Comparison of ENCODE assay signal across 16 cellular contexts in genomic region chr3:9347887-9348286, GRCh38. TPM values are rescaled to one million over a fixed set of nuclear protein-coding genes. Genes with fewer than 3 reads are reported as not detected.
A peak's percentile ranks its signal among the peaks of the same experiment; 100 is the strongest.
DNase-seq lines count a peak whose midpoint lies in the region; ATAC-seq and TF ChIP-seq lines count a peak whose summit lies in the region.
"Had no signal": no experiment of that assay in that cellular context is flagged by ENCODE, and none has a peak within 500 bp of the region (broad histone marks: within the 10 kb centered on the region; RNA-seq: fewer than 3 reads in every experiment).

No MANE protein-coding gene starts in this region.

- no peaks in the 10 kb centered on the region for H3K9me3 ChIP-seq in skeletal muscle satellite cell (replicated peaks; ENCODE audit: low read length)
- H3K9me3 ChIP-seq: right atrium auricular region had no signal

- ATAC-seq in HG03025 (IDR thresholded peaks at IDR 0.05; ENCODE audit: low FRiP score, unreplicated experiment), result no peak
- ATAC-seq in HG03469 (IDR thresholded peaks at IDR 0.05; ENCODE audit: unreplicated experiment), result no peak

- DNase-seq in ELR (ENCODE audit: low read depth) (peak; percentile 39), fibroblast of peridontal ligament (ENCODE audit: extremely low read depth) (peak; percentile 90), glutamatergic neuron (no peak)
- DNase-seq: activated CD8-positive, alpha-beta memory T cell treated with anti-CD3 and anti-CD28 coated beads, Interleukin-2, amount 50 U/mL, for 4 hours; amniotic stem cell; GOT3; kidney; NCI-H187; SHP77 had no signal

- H3K4me1 ChIP-seq in skeletal muscle satellite cell (ENCODE audit: control insufficient read depth, insufficient read depth, low read length), result peaks cover 45% of the 10 kb centered on the region
- H3K4me1 ChIP-seq: right atrium auricular region had no signal

- H3K36me3 ChIP-seq in skeletal muscle satellite cell (ENCODE audit: insufficient read depth, low read length), result no peaks in the 10 kb centered on the region
- H3K36me3 ChIP-seq: right atrium auricular region had no signal

- peak overlapping the region; percentile 0 for H3K4me3 ChIP-seq in skeletal muscle satellite cell (ENCODE audit: low read length)
- H3K4me3 ChIP-seq: dorsolateral prefrontal cortex, right atrium auricular region had no signal

- H3K4me1 Mint-ChIP-seq in glutamatergic neuron (ENCODE audit: low read depth, unreplicated experiment), result peaks cover 9% of the 10 kb centered on the region

- H3K27me3 ChIP-seq in skeletal muscle satellite cell (ENCODE audit: control insufficient read depth, insufficient read depth, low read length), result no peaks in the 10 kb centered on the region
- H3K27me3 ChIP-seq: dorsolateral prefrontal cortex, right atrium auricular region had no signal

- TF ChIP-seq CTCF in VCaP (conservative IDR thresholded peaks at IDR 0.05) (no peak), glutamatergic neuron (IDR thresholded peaks at IDR 0.05; ENCODE audit: partially characterized antibody, unreplicated experiment) (no peak)

- peak overlapping the region; percentile 44 for H3K9ac ChIP-seq in skeletal muscle satellite cell (ENCODE audit: low read depth, low read length)

- H3K4me3 Mint-ChIP-seq in glutamatergic neuron (ENCODE audit: unreplicated experiment), result no peak overlapping the region
- H3K4me3 Mint-ChIP-seq: stimulated activated naive CD8-positive, alpha-beta T cell treated with anti-CD3 and anti-CD28 coated beads, Interleukin-15, Interleukin-2, amounts not matched to agents 100 ng/mL and 50 ng/mL, for 24 hours had no signal

- peak overlapping the region; percentile 93; the same call in 1 of the 2 replicates for H3K27ac ChIP-seq in VCaP
- H3K27ac ChIP-seq: right atrium auricular region had no signal

- H3K27me3 Mint-ChIP-seq in glutamatergic neuron (ENCODE audit: unreplicated experiment), result peaks cover 1% of the 10 kb centered on the region
- H3K27me3 Mint-ChIP-seq: stimulated activated naive CD8-positive, alpha-beta T cell treated with anti-CD3 and anti-CD28 coated beads, Interleukin-15, Interleukin-2, amounts not matched to agents 100 ng/mL and 50 ng/mL, for 24 hours had no signal

- H3K9me3 Mint-ChIP-seq in glutamatergic neuron (ENCODE audit: unreplicated experiment), result peaks cover 3% of the 10 kb centered on the region
- H3K9me3 Mint-ChIP-seq: stimulated activated naive CD8-positive, alpha-beta T cell treated with anti-CD3 and anti-CD28 coated beads, Interleukin-15, Interleukin-2, amounts not matched to agents 100 ng/mL and 50 ng/mL, for 24 hours had no signal

- H3K36me3 Mint-ChIP-seq in glutamatergic neuron (ENCODE audit: unreplicated experiment), result peaks cover 7% of the 10 kb centered on the region

- H3K4me2 ChIP-seq in skeletal muscle satellite cell (ENCODE audit: low read length), result peak overlapping the region; percentile 13

- no peak overlapping the region for H3K27ac Mint-ChIP-seq in glutamatergic neuron (ENCODE audit: unreplicated experiment)
- H3K27ac Mint-ChIP-seq: stimulated activated naive CD8-positive, alpha-beta T cell treated with anti-CD3 and anti-CD28 coated beads, Interleukin-15, Interleukin-2, amounts not matched to agents 100 ng/mL and 50 ng/mL, for 24 hours had no signal

RNA-seq across cellular contexts. Expression of gene THUMPD3, which starts 15.0 kb away (rescaled TPM):
- total RNA-seq in skeletal muscle satellite cell (2012; rRNA removed), result 47.6 and 54.8 TPM in 2 replicates
- 50.2 TPM for total RNA-seq in glutamatergic neuron (ENCODE audit: unreplicated experiment)

RNA-seq across cellular contexts. Expression of gene SETD5, which starts 49.5 kb away (rescaled TPM):
- total RNA-seq in skeletal muscle satellite cell (2012; rRNA removed), result 66.2 and 70.0 TPM in 2 replicates
- 337 TPM for total RNA-seq in glutamatergic neuron (ENCODE audit: unreplicated experiment)
